ENCODE assay signal across 29 cellular contexts in genomic region chr18:56351911-56352502, GRCh38.
"Had no signal": no experiment of that assay in that cellular context is flagged by ENCODE, and none has a peak within 500 bp of the region (broad histone marks: within the 10 kb centered on the region; RNA-seq: fewer than 3 reads in every experiment).

No MANE protein-coding gene starts in this region.

- H3K9ac ChIP-seq: parathyroid adenoma had no signal

- H3K4me1 Mint-ChIP-seq: activated naive CD8-positive, alpha-beta T cell treated with anti-CD3 and anti-CD28 coated beads for 36 hours; natural killer cell; stimulated activated effector memory CD8-positive, alpha-beta T cell treated with anti-CD3 and anti-CD28 coated beads, Interleukin-12 subunit alpha, Interleukin-12 subunit beta, amount 100 ng/mL, for 72 hours had no signal

- H3K27me3 ChIP-seq: gastrocnemius medialis, left lung, neutrophil, stomach, transverse colon had no signal

- H3K4me3 Mint-ChIP-seq: activated naive CD8-positive, alpha-beta T cell treated with anti-CD3 and anti-CD28 coated beads for 36 hours; activated T-cell treated with anti-CD3 and anti-CD28 coated beads, Interleukin-2, amount 50 U/mL, for 4 hours; natural killer cell; stimulated activated effector memory CD8-positive, alpha-beta T cell treated with anti-CD3 and anti-CD28 coated beads, Interleukin-12 subunit alpha, Interleukin-12 subunit beta, amount 100 ng/mL, for 72 hours; WTC11 had no signal

- H3K36me3 ChIP-seq: gastrocnemius medialis, left lung, neutrophil, stomach, transverse colon had no signal

- FAIRE-seq: astrocyte, endometrium, kidney, small intestine, urothelium cell line had no signal

- H3K27me3 Mint-ChIP-seq: activated naive CD8-positive, alpha-beta T cell treated with anti-CD3 and anti-CD28 coated beads for 36 hours had no signal

- H3K4me3 ChIP-seq: gastrocnemius medialis, left lung, lung, stomach, transverse colon had no signal

- H3K9me3 Mint-ChIP-seq: activated naive CD8-positive, alpha-beta T cell treated with anti-CD3 and anti-CD28 coated beads for 36 hours; activated T-helper 2 cell treated with anti-CD3 and anti-CD28 coated beads, Interferon-gamma antibody, Interleukin-2, Interleukin-4, amounts not matched to agents 10 μg/mL and 5 μg/mL and 100 μg/mL, durations not matched to agents 14 hours and 24 hours and 36 hours had no signal

- H3K4me1 ChIP-seq: gastrocnemius medialis, left lung, parathyroid adenoma, stomach, transverse colon had no signal

- H3K27ac ChIP-seq: gastrocnemius medialis, left lung, neutrophil, parathyroid adenoma, stomach, transverse colon had no signal

- H3K9me3 ChIP-seq: gastrocnemius medialis, left lung, neutrophil, stomach, transverse colon had no signal

- H3K36me3 Mint-ChIP-seq: activated naive CD8-positive, alpha-beta T cell treated with anti-CD3 and anti-CD28 coated beads for 36 hours; natural killer cell; stimulated activated effector memory CD8-positive, alpha-beta T cell treated with anti-CD3 and anti-CD28 coated beads, Interleukin-12 subunit alpha, Interleukin-12 subunit beta, amount 100 ng/mL, for 72 hours had no signal

- DNase-seq: activated CD4-positive, alpha-beta T cell treated with anti-CD3 and anti-CD28 coated beads, Interleukin-2, amount 50 U/mL, for 4 hours; activated CD8-positive, alpha-beta memory T cell treated with anti-CD3 and anti-CD28 coated beads, Interleukin-2, amount 50 U/mL, for 48 hours; activated naive CD4-positive, alpha-beta T cell treated with Interleukin-2 at 50 U/mL for 16 hours; activated naive CD8-positive, alpha-beta T cell treated with anti-CD3 and anti-CD28 coated beads for 36 hours; activated T-cell treated with anti-CD3 and anti-CD28 coated beads, Interleukin-2, amount 50 U/mL, for 4 hours; cerebellar nuclear complex; cortex of kidney; erythroblast; gastrocnemius medialis; hypothalamus; kidney; left lung; midbrain; natural killer cell; small intestine; stimulated activated CD4-positive, alpha-beta T cell treated with anti-CD3 and anti-CD28 coated beads, Interleukin-2, amount 100 ng/mL, for 24 hours; stomach; T-helper 1 cell; transverse colon had no signal

- ATAC-seq: activated T-cell treated with anti-CD3 and anti-CD28 coated beads, Interleukin-2, amount 50 U/mL, for 4 hours; gastrocnemius medialis; left lung; natural killer cell; sciatic nerve; stimulated activated effector memory CD8-positive, alpha-beta T cell treated with anti-CD3 and anti-CD28 coated beads, Interleukin-12 subunit alpha, Interleukin-12 subunit beta, amount 100 ng/mL, for 72 hours; WTC11 had no signal

- H3K27ac Mint-ChIP-seq: activated naive CD8-positive, alpha-beta T cell treated with anti-CD3 and anti-CD28 coated beads for 36 hours; activated T-helper 2 cell treated with anti-CD3 and anti-CD28 coated beads, Interferon-gamma antibody, Interleukin-2, Interleukin-4, amounts not matched to agents 10 μg/mL and 5 μg/mL and 100 μg/mL, durations not matched to agents 14 hours and 24 hours and 36 hours; natural killer cell; stimulated activated effector memory CD8-positive, alpha-beta T cell treated with anti-CD3 and anti-CD28 coated beads, Interleukin-12 subunit alpha, Interleukin-12 subunit beta, amount 100 ng/mL, for 72 hours; WTC11 had no signal

- H3K79me2 ChIP-seq: parathyroid adenoma had no signal
